ENCODE assay signal across 22 cellular contexts in the genomic region with DNA sequence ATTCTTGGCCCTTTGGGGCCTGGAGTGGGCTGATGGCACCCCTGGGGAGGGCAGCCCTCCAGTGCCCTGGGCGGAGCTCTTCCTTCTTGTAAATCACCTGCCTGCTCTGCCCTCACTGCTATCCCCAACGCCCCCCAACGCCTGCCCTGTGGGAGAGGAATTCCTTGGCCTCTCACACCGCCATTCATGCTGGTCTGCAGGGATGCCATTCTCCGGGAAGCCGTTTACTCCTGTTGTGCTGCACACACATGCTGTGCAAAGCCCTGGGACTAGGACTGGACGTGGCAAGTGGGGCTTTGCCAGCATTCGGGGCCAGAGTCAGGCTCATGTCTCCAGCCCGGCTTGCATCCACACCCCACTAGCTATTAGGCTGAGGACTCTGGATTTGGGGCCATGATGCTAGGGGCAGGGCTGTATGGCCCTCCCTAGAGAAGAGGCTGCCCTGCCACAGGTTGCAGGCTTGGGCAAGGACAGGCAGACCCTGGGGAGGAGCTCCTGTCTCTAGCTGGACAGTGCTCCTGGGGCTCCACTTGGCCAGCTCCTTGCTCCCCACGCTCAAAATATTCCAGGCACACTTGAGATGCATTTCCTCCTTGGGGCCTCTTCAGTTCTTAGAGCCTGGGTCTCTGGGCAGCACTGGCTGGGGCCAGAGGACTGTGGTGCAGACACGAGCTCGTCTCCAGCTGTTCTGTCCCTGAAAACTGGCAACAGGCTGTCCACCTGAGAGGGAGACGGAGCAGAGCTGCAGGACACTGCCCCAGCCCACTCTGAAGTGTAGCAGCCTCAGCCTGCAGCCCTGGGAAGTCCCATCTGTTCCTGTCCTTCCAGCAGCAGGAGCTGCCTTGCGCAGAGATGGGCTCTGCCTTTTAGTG.
A peak's percentile ranks its signal among the peaks of the same experiment; 100 is the strongest.
DNase-seq lines count a peak whose midpoint lies in the region; ATAC-seq and TF ChIP-seq lines count a peak whose summit lies in the region.
"Had no signal": no experiment of that assay in that cellular context is flagged by ENCODE, and none has a peak within 500 bp of the region (broad histone marks: within the 10 kb centered on the region; RNA-seq: fewer than 3 reads in every experiment).

No MANE protein-coding gene starts in this region.

- no peak overlapping the region for H3K14ac ChIP-seq in IMR-90 (replicated peaks; ENCODE audit: low read depth, low read length)

- no peak overlapping the region for H4K8ac ChIP-seq in IMR-90 (ENCODE audit: low read depth in 2 of 2, low read length in 2 of 2)

- H4K91ac ChIP-seq in IMR-90 (ENCODE audit: insufficient read depth, low read depth, low read length), result no peak overlapping the region

- POLR2A ChIA-PET in IMR-90 (lab: Charles Lee; ENCODE audit: unreplicated experiment), result no interaction called here

- no peak overlapping the region for H2BK15ac ChIP-seq in IMR-90 (ENCODE audit: low read depth, low read length)

- H2BK120ac ChIP-seq in IMR-90 (ENCODE audit: low read depth, low read length), result no peak overlapping the region

- H3K79me1 ChIP-seq in IMR-90 (ENCODE audit: low read depth in 1 of 2, low read length in 2 of 2), result no peaks in the 10 kb centered on the region

- H2BK5ac ChIP-seq in IMR-90 (ENCODE audit: low read depth, low read length, poor library complexity, severe bottlenecking), result no peak overlapping the region

- no peak overlapping the region for H4K5ac ChIP-seq in IMR-90 (ENCODE audit: low read depth, low read length)

- CTCF ChIA-PET in IMR-90 (lab: Yijun Ruan, JAX), result no interaction called here

- TF ChIP-seq EP300 in gastroesophageal sphincter (IDR thresholded peaks at IDR 0.05), result no peak

- H3K9me3 ChIP-seq in IMR-90 (ENCODE audit: control insufficient read depth, insufficient read depth, low read length) (peaks cover 63% of the 10 kb centered on the region), spleen (no peaks in the 10 kb centered on the region), gastroesophageal sphincter (no peaks in the 10 kb centered on the region)
- H3K9me3 ChIP-seq: ovary, thyroid gland had no signal

- peak; percentile 26 for DNase-seq in GM13976 (ENCODE audit: low spot score)
- DNase-seq in IMR-90, result no peak
- peak; percentile 30 for DNase-seq in iPS-NIHi11 (ENCODE audit: low spot score)
- peak; percentile 33 for DNase-seq in spleen
- DNase-seq in pons (ENCODE audit: low spot score), result no peak
- DNase-seq: activated CD4-positive, alpha-beta T cell treated with anti-CD3 and anti-CD28 coated beads for 1 hour; activated naive CD4-positive, alpha-beta T cell treated with anti-CD3 and anti-CD28 coated beads, Interleukin-2, amount 10 ng/mL, durations not matched to agents 7 days and 5 days; amniotic stem cell; Karpas-422; left colon; mesenchymal stem cell; naive B cell; NCI-H69; stimulated activated CD4-positive, alpha-beta T cell treated with anti-CD3 and anti-CD28 coated beads, Interleukin-12 subunit alpha, Interleukin-12 subunit beta, amount 100 ng/mL, for 4 hours; stimulated activated CD4-positive, alpha-beta T cell treated with anti-CD3 and anti-CD28 coated beads, Interleukin-4, amount 100 ng/mL, for 24 hours; stimulated activated naive CD8-positive, alpha-beta T cell treated with anti-CD3 and anti-CD28 coated beads, Interleukin-15, Interleukin-2, amounts not matched to agents 100 U/mL and 50 U/mL, for 24 hours; thyroid gland had no signal

- H3K27me3 ChIP-seq in IMR-90 (ENCODE audit: control insufficient read depth, insufficient read depth, low read length) (no peaks in the 10 kb centered on the region), spleen (replicated peaks in 1 of 7) (peaks cover 0 to 48% (median 0%) of the 10 kb centered on the region in 7 donors), gastroesophageal sphincter (peaks cover 50% of the 10 kb centered on the region)
- H3K27me3 ChIP-seq: ovary, thyroid gland had no signal

- no peak for TF ChIP-seq POLR2A in IMR-90 (IDR thresholded peaks at IDR 0.05; ENCODE audit: low read depth, low read length)
- TF ChIP-seq POLR2A in spleen (IDR thresholded peaks at IDR 0.05), result no peak
- TF ChIP-seq POLR2A in gastroesophageal sphincter (IDR thresholded peaks at IDR 0.05), result no peak

- H3K36me3 ChIP-seq in IMR-90 (ENCODE audit: control insufficient read depth, insufficient read depth, low read length) (no peaks in the 10 kb centered on the region), spleen (no peaks in the 10 kb centered on the region), gastroesophageal sphincter (no peaks in the 10 kb centered on the region)
- H3K36me3 ChIP-seq: ovary, thyroid gland had no signal

- intact Hi-C loops in IMR-90 (cut with micrococcal nuclease), result no loop called here
- intact Hi-C loops in spleen (cut with DNase I; ENCODE audit: low total_unique reads), result no loop called here

- no peak for ATAC-seq in IMR-90 (ENCODE audit: low read depth)
- no peak for ATAC-seq in gastroesophageal sphincter
- ATAC-seq in HG03045 (IDR thresholded peaks at IDR 0.05; ENCODE audit: unreplicated experiment), result no peak
- ATAC-seq: CD8-positive, alpha-beta T cell; left colon had no signal

- H3K9me1 ChIP-seq in IMR-90 (ENCODE audit: insufficient read depth, low read length), result no peaks in the 10 kb centered on the region

- in situ Hi-C loops in GM13976 (cut with MboI; ENCODE audit: low sequenced_read_pairs, unreplicated experiment) (no loop called here), IMR-90 (cut with MboI; ENCODE audit: low sequenced_read_pairs) (no loop called here)

- H3K4me3 ChIP-seq in IMR-90 (ENCODE audit: insufficient read depth, low read depth, low read length) (no peak overlapping the region), spleen (no peak overlapping the region), gastroesophageal sphincter (no peak overlapping the region)
- H3K4me3 ChIP-seq: coronary artery, ovary, thyroid gland had no signal

- no peaks in the 10 kb centered on the region for H4K20me1 ChIP-seq in IMR-90 (ENCODE audit: insufficient read depth, low read length)

- no peak overlapping the region for H3K56ac ChIP-seq in IMR-90 (ENCODE audit: extremely low read depth, insufficient read depth, low read length)

- H3K27ac ChIP-seq in IMR-90 (ENCODE audit: insufficient read depth, low read length), result no peak overlapping the region
- H3K27ac ChIP-seq in spleen, result no peak overlapping the region
- no peak overlapping the region for H3K27ac ChIP-seq in gastroesophageal sphincter
- H3K27ac ChIP-seq: coronary artery, ovary, thyroid gland had no signal

- no peak overlapping the region for H3K18ac ChIP-seq in IMR-90 (ENCODE audit: low read depth, low read length)

- no peak for TF ChIP-seq RAD21 in IMR-90 (IDR thresholded peaks at IDR 0.05; ENCODE audit: low read length)

- dilution Hi-C loops in IMR-90 (cut with HindIII; ENCODE audit: low sequenced_read_pairs, unreplicated experiment), result no loop called here

- no peak overlapping the region for H2BK20ac ChIP-seq in IMR-90 (ENCODE audit: low read depth, low read length)

- no peak overlapping the region for H2AK5ac ChIP-seq in IMR-90 (ENCODE audit: low read depth, low read length)

- H2AK9ac ChIP-seq in IMR-90 (replicated peaks; ENCODE audit: low read depth, low read length, poor library complexity), result peak overlapping the region; percentile 72

- H3K4me1 ChIP-seq in IMR-90 (ENCODE audit: control insufficient read depth, insufficient read depth, low read length) (no peaks in the 10 kb centered on the region), spleen (no peaks in the 10 kb centered on the region), gastroesophageal sphincter (no peaks in the 10 kb centered on the region)
- H3K4me1 ChIP-seq: thyroid gland had no signal

- WGBS in IMR-90 (ENCODE audit: extremely low coverage in 2 of 2, insufficient read length in 1 of 2), 2 experiments, result 22% methylated on average over 5 of the region's 14 CpGs; no CpG with 5 or more reads in 1 of the 2 experiments
- 63 to 80% (median 73%) methylated on average over 10 to 14 of the region's 14 CpGs for WGBS in spleen, 5 donors
- WGBS in gastroesophageal sphincter (ENCODE audit: low coverage in 1 of 2), 2 donors, result 57% methylated on average over 5 of the region's 14 CpGs; no CpG with 5 or more reads in 1 of the 2 donors

- no peak overlapping the region for H3K23ac ChIP-seq in IMR-90 (ENCODE audit: low read depth, low read length)

- no peak overlapping the region for H3K4me2 ChIP-seq in IMR-90 (ENCODE audit: low read depth, low read length)

- TF ChIP-seq CTCF in GM13976 (IDR thresholded peaks at IDR 0.05; ENCODE audit: borderline replicate concordance, control extremely low read depth, extremely low read depth, insufficient read depth, missing control alignments) (no peak), IMR-90 (conservative IDR thresholded peaks at IDR 0.05; ENCODE audit: low read depth, low read length) (no peak), spleen (IDR thresholded peaks at IDR 0.05 in 8 of 11, conservative IDR thresholded peaks at IDR 0.05 in 3 of 11) (no peak), gastroesophageal sphincter (IDR thresholded peaks at IDR 0.05) (no peak)

- no TSS peak for BruUV-seq in IMR-90 (replicated peaks; lab: Mats Ljungman, UMichigan)

- H3K4ac ChIP-seq in IMR-90 (ENCODE audit: low read depth, low read length), result no peak overlapping the region

- no peak overlapping the region for H3K9ac ChIP-seq in IMR-90 (ENCODE audit: low read depth, low read length)

- H2AFZ ChIP-seq in IMR-90 (replicated peaks; ENCODE audit: low read length, poor library complexity), result no peak overlapping the region

TF ChIP-seq in IMR-90, 13 proteins besides CTCF, POLR2A, EP300 and RAD21 (continues in another document):
- no peak for TF ChIP-seq MXI1 (IDR thresholded peaks at IDR 0.05; ENCODE audit: borderline replicate concordance, low read depth, low read length)
- TF ChIP-seq, protein P1, sequence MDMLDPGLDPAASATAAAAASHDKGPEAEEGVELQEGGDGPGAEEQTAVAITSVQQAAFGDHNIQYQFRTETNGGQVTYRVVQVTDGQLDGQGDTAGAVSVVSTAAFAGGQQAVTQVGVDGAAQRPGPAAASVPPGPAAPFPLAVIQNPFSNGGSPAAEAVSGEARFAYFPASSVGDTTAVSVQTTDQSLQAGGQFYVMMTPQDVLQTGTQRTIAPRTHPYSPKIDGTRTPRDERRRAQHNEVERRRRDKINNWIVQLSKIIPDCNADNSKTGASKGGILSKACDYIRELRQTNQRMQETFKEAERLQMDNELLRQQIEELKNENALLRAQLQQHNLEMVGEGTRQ (IDR thresholded peaks at IDR 0.05; ENCODE audit: low read depth, low read length), result no peak
- TF ChIP-seq NFE2L2 (IDR thresholded peaks at IDR 0.05; ENCODE audit: low read depth, low read length), result no peak
- no peak for TF ChIP-seq RCOR1 (IDR thresholded peaks at IDR 0.05; ENCODE audit: insufficient replicate concordance, low read length)
- TF ChIP-seq BHLHE40 (IDR thresholded peaks at IDR 0.05; ENCODE audit: low read depth, low read length), result no peak
- no peak for TF ChIP-seq CHD1 (IDR thresholded peaks at IDR 0.05; ENCODE audit: low read depth, low read length)
- no peak for TF ChIP-seq FOS (IDR thresholded peaks at IDR 0.05; ENCODE audit: low read depth, low read length)
- TF ChIP-seq CEBPB (IDR thresholded peaks at IDR 0.05; ENCODE audit: low read depth, low read length), result no peak

Comparison
In these comparisons a context has a peak if more than half of its experiments do, and no peak if none do; other contexts are left out.
1. DNase-seq: peak in GM13976 (single experiment), iPS-NIHi11 (single experiment) and spleen (single experiment); none in IMR-90 (single experiment) and pons (single experiment).